Comparison of ENCODE assay signal across 31 cellular contexts in the genomic region with DNA sequence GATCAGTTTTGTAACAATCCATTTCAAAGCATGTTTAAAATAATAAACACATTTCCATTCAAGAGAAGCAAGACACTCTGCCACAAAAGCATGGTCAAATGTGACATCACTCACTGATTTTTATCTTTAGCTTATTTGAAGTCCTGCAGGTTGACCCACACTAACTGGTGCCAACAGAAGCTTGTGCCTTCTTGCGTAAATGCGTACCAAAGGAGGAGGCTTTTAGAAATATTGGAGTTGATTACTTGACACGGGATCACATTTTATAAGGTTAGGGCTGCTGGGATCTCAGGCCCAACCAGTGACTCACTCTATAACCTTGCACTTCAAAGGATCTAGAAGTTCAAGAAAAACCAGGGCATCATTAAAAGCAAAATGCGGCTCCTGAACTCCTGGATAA.
"Had no signal": no experiment of that assay in that cellular context is flagged by ENCODE, and none has a peak within 500 bp of the region (broad histone marks: within the 10 kb centered on the region; RNA-seq: fewer than 3 reads in every experiment).

No MANE protein-coding gene starts in this region.

- H3K36me3 ChIP-seq: colonic mucosa, esophagus squamous epithelium, heart right ventricle, lower lobe of right lung, neutrophil, pancreas, spleen, tibial artery, upper lobe of left lung had no signal

- H3K27me3 Mint-ChIP-seq: memory B cell; natural killer cell treated with Interleukin-12 subunit alpha and Interleukin-12 subunit beta and Interleukin-15 and Interleukin-18, amount 100 ng/mL, for 72 hours; stimulated activated memory B cell treated with anti-CD40 and anti-IgM and Interleukin-4, amounts not matched to agents 10 μg/mL and 1 μg/mL and 100 μg/mL, for 72 hours had no signal

- H3K4me3 ChIP-seq: colonic mucosa, esophagus squamous epithelium, heart right ventricle, lower lobe of right lung, mucosa of descending colon, pancreas, skin epidermis, spleen, testis, tibial artery, upper lobe of left lung had no signal

- H3K4me1 Mint-ChIP-seq: immature natural killer cell; memory B cell; naive B cell; stimulated activated memory B cell treated with anti-CD40 and anti-IgM and Interleukin-4, amounts not matched to agents 10 μg/mL and 1 μg/mL and 100 μg/mL, for 72 hours had no signal

- H3K27ac Mint-ChIP-seq: immature natural killer cell; memory B cell; mesothelial cell of epicardium; naive B cell; natural killer cell treated with Interleukin-12 subunit alpha and Interleukin-12 subunit beta and Interleukin-15 and Interleukin-18, amount 100 ng/mL, for 72 hours; stimulated activated memory B cell treated with anti-CD40 and anti-IgM and Interleukin-4, amounts not matched to agents 10 μg/mL and 1 μg/mL and 100 μg/mL, for 72 hours had no signal

- H3K27me3 ChIP-seq: colonic mucosa, esophagus squamous epithelium, neutrophil, pancreas, spleen, testis, tibial artery, upper lobe of left lung had no signal

- H3K9me3 ChIP-seq: colonic mucosa, esophagus squamous epithelium, heart right ventricle, lower lobe of right lung, mucosa of descending colon, neutrophil, pancreas, spleen, testis, tibial artery, upper lobe of left lung had no signal

- H3K4me3 Mint-ChIP-seq: immature natural killer cell; memory B cell; mesothelial cell of epicardium; naive B cell; natural killer cell treated with Interleukin-12 subunit alpha and Interleukin-12 subunit beta and Interleukin-15 and Interleukin-18, amount 100 ng/mL, for 72 hours; neural crest cell; stimulated activated memory B cell treated with anti-CD40 and anti-IgM and Interleukin-4, amounts not matched to agents 10 μg/mL and 1 μg/mL and 100 μg/mL, for 72 hours had no signal

- DNase-seq: colonic mucosa; dermis blood vessel endothelial cell; effector memory CD4-positive, alpha-beta T cell; erythroblast; esophagus squamous epithelium; foreskin melanocyte; glutamatergic neuron; heart right ventricle; hypothalamus; immature natural killer cell; islet precursor cell; left ventricle myocardium superior; lower lobe of right lung; mucosa of descending colon; naive B cell; pancreas; right cardiac atrium; spleen; stimulated activated CD4-positive, alpha-beta T cell treated with anti-CD3 and anti-CD28 coated beads, Interleukin-4, amount 100 ng/mL, for 4 hours; stimulated activated naive CD8-positive, alpha-beta T cell treated with anti-CD3 and anti-CD28 coated beads, Interleukin-15, Interleukin-2, amounts not matched to agents 100 U/mL and 50 U/mL, for 24 hours; substantia nigra; testis; tibial artery; upper lobe of left lung had no signal

- H3K4me1 ChIP-seq: colonic mucosa, esophagus squamous epithelium, lower lobe of right lung, pancreas, spleen, testis, upper lobe of left lung had no signal

- H3K27ac ChIP-seq: colonic mucosa, esophagus squamous epithelium, heart right ventricle, lower lobe of right lung, neutrophil, pancreas, skin epidermis, spleen, testis, tibial artery, upper lobe of left lung had no signal

- H3K36me3 Mint-ChIP-seq: immature natural killer cell; memory B cell; mesothelial cell of epicardium; naive B cell; natural killer cell treated with Interleukin-12 subunit alpha and Interleukin-12 subunit beta and Interleukin-15 and Interleukin-18, amount 100 ng/mL, for 72 hours; stimulated activated memory B cell treated with anti-CD40 and anti-IgM and Interleukin-4, amounts not matched to agents 10 μg/mL and 1 μg/mL and 100 μg/mL, for 72 hours had no signal

- H3K9me3 Mint-ChIP-seq: mesothelial cell of epicardium; neural crest cell; stimulated activated memory B cell treated with anti-CD40 and anti-IgM and Interleukin-4, amounts not matched to agents 10 μg/mL and 1 μg/mL and 100 μg/mL, for 72 hours had no signal

- ATAC-seq: heart right ventricle; left ventricle myocardium superior; lower lobe of right lung; mucosa of descending colon; natural killer cell treated with Interleukin-12 subunit alpha and Interleukin-12 subunit beta and Interleukin-15 and Interleukin-18, amount 100 ng/mL, for 72 hours; pancreas; right cardiac atrium; stimulated activated memory B cell treated with anti-CD40 and anti-IgM and Interleukin-4, amounts not matched to agents 10 μg/mL and 1 μg/mL and 100 μg/mL, for 72 hours; stimulated activated naive CD8-positive, alpha-beta T cell treated with anti-CD3 and anti-CD28 coated beads, Interleukin-15, Interleukin-2, amounts not matched to agents 100 U/mL and 50 U/mL, for 24 hours had no signal
